15 cellular contexts compared by ENCODE assay signal in genomic region chr1:197269053-197269452, GRCh38. TPM values are rescaled to one million over a fixed set of nuclear protein-coding genes. Genes with fewer than 3 reads are reported as not detected.
A peak's percentile ranks its signal among the peaks of the same experiment; 100 is the strongest.
DNase-seq lines count a peak whose midpoint lies in the region; ATAC-seq and TF ChIP-seq lines count a peak whose summit lies in the region.
"Had no signal": no experiment of that assay in that cellular context is flagged by ENCODE, and none has a peak within 500 bp of the region (broad histone marks: within the 10 kb centered on the region; RNA-seq: fewer than 3 reads in every experiment).

No MANE protein-coding gene starts in this region.

- peak; percentile 10 for DNase-seq in HEK293T (ENCODE audit: extremely low spot score)
- DNase-seq in NCI-H2227 (lab: John Stamatoyannopoulos, UW; ENCODE audit: unreplicated experiment): peak; percentile 64
- DNase-seq in WTC11 (ENCODE audit: low spot score): no peak
- peak; percentile 56 for DNase-seq in middle frontal gyrus (ENCODE audit: extremely low spot score, low spot score)
- DNase-seq in activated CD8-positive, alpha-beta memory T cell treated with anti-CD3 and anti-CD28 coated beads, Interleukin-2, amount 50 U/mL, for 4 hours: no peak
- no peak for DNase-seq in left lung
- DNase-seq in HuH-7 (ENCODE audit: low spot score): no peak
- no peak for DNase-seq in activated CD4-positive, alpha-beta T cell treated with anti-CD3 and anti-CD28 coated beads, Interleukin-2, amount 50 U/mL, for 1 hour
- DNase-seq: GM23248; mammary epithelial cell; NCI-H1048; stimulated activated CD4-positive, alpha-beta T cell treated with anti-CD3 and anti-CD28 coated beads, Interleukin-2, amount 100 ng/mL, for 48 hours; stimulated activated naive CD8-positive, alpha-beta T cell treated with anti-CD3 and anti-CD28 coated beads, Interleukin-15, amount 100 ng/mL, for 72 hours had no signal

- H3K36me3 ChIP-seq in left lung: no peaks in the 10 kb centered on the region
- H3K36me3 ChIP-seq: prostate gland had no signal

- H3K4me3 ChIP-seq in left lung: no peak overlapping the region
- H3K4me3 ChIP-seq: GM23248, prostate gland had no signal

- H3K27ac Mint-ChIP-seq in WTC11: no peak overlapping the region

- no peaks in the 10 kb centered on the region for H3K9me3 Mint-ChIP-seq in WTC11
- H3K9me3 Mint-ChIP-seq: stimulated activated naive CD8-positive, alpha-beta T cell treated with anti-CD3 and anti-CD28 coated beads, Interleukin-15, amount 100 ng/mL, for 72 hours had no signal

- H3K27me3 Mint-ChIP-seq in WTC11 (ENCODE audit: low read depth): no peaks in the 10 kb centered on the region
- H3K27me3 Mint-ChIP-seq: stimulated activated naive CD8-positive, alpha-beta T cell treated with anti-CD3 and anti-CD28 coated beads, Interleukin-15, amount 100 ng/mL, for 72 hours had no signal

- no peak overlapping the region for H3K4me3 Mint-ChIP-seq in WTC11
- H3K4me3 Mint-ChIP-seq: stimulated activated naive CD8-positive, alpha-beta T cell treated with anti-CD3 and anti-CD28 coated beads, Interleukin-15, amount 100 ng/mL, for 72 hours had no signal

- no peaks in the 10 kb centered on the region for H3K4me1 ChIP-seq in left lung
- H3K4me1 ChIP-seq: prostate gland had no signal

- CTCF ChIA-PET in HEK293T (lab: Yijun Ruan, JAX): no interaction called here
- CTCF ChIA-PET in WTC11 (lab: Charles Lee): no interaction called here

- no peak overlapping the region for H3K27ac ChIP-seq in left lung
- H3K27ac ChIP-seq: C4-2B, GM23248, prostate gland had no signal

- intact Hi-C loops in left lung (cut with DNase I): no loop called here

- no peaks in the 10 kb centered on the region for H3K36me3 Mint-ChIP-seq in WTC11

- peaks cover 4% of the 10 kb centered on the region; the same call in 1 of the 2 replicates for H3K4me1 Mint-ChIP-seq in WTC11
- H3K4me1 Mint-ChIP-seq: stimulated activated naive CD8-positive, alpha-beta T cell treated with anti-CD3 and anti-CD28 coated beads, Interleukin-15, amount 100 ng/mL, for 72 hours had no signal

- no peaks in the 10 kb centered on the region for H3K27me3 ChIP-seq in left lung

- POLR2A ChIA-PET in HEK293T (lab: Yijun Ruan, JAX): no interaction called here
- POLR2A ChIA-PET in WTC11 (lab: Charles Lee): no interaction called here

- no peaks in the 10 kb centered on the region for H3K9me3 ChIP-seq in left lung
- H3K9me3 ChIP-seq: prostate gland had no signal

- 0 out of 2 replicates have a peak, but pooled peaks have one; percentile 38 for ATAC-seq in WTC11
- ATAC-seq in left lung: no peak
- ATAC-seq: stimulated activated naive CD8-positive, alpha-beta T cell treated with anti-CD3 and anti-CD28 coated beads, Interleukin-15, amount 100 ng/mL, for 72 hours had no signal

- no peak for TF ChIP-seq CTCF in WTC11 (IDR thresholded peaks at IDR 0.05)
- TF ChIP-seq CTCF in left lung (IDR thresholded peaks at IDR 0.05): no peak

TF ChIP-seq in HEK293T, 16 proteins besides CTCF, POLR2A, EP300 and RAD21:
- TF ChIP-seq HDGF (IDR thresholded peaks at IDR 0.05; ENCODE audit: borderline replicate concordance) (no peak), TARDBP (IDR thresholded peaks at IDR 0.05) (no peak), FOXM1 (IDR thresholded peaks at IDR 0.05; ENCODE audit: borderline replicate concordance) (no peak), NFRKB (IDR thresholded peaks at IDR 0.05) (no peak), ARNT (IDR thresholded peaks at IDR 0.05) (no peak), BHLHE40 (IDR thresholded peaks at IDR 0.05; ENCODE audit: borderline replicate concordance) (no peak), FOXK2 (IDR thresholded peaks at IDR 0.05) (no peak), SUZ12 (IDR thresholded peaks at IDR 0.05) (no peak), LEF1 (IDR thresholded peaks at IDR 0.05; ENCODE audit: borderline replicate concordance) (no peak), FOXA1 (IDR thresholded peaks at IDR 0.05) (no peak), ZNF384 (IDR thresholded peaks at IDR 0.05) (no peak), SP1 (IDR thresholded peaks at IDR 0.05) (no peak)

TF ChIP-seq in WTC11, 78 proteins besides CTCF, POLR2A, EP300 and RAD21:
- TF ChIP-seq CDX4 (CRISPR knock-in tag; IDR thresholded peaks at IDR 0.05; ENCODE audit: borderline replicate concordance) (no peak), NR2C2 (CRISPR knock-in tag; IDR thresholded peaks at IDR 0.05) (no peak), CBFB (CRISPR knock-in tag; IDR thresholded peaks at IDR 0.05; ENCODE audit: low read depth) (no peak), OVOL2 (CRISPR knock-in tag; IDR thresholded peaks at IDR 0.05; ENCODE audit: borderline replicate concordance) (no peak), ZBTB21 (CRISPR knock-in tag; IDR thresholded peaks at IDR 0.05; ENCODE audit: borderline replicate concordance) (no peak), SP1 (CRISPR knock-in tag; conservative IDR thresholded peaks at IDR 0.05) (no peak), GRHL2 (CRISPR knock-in tag; IDR thresholded peaks at IDR 0.05; ENCODE audit: insufficient replicate concordance, severe bottlenecking) (no peak), ESRRA (CRISPR knock-in tag; IDR thresholded peaks at IDR 0.05; ENCODE audit: borderline replicate concordance) (no peak), PRRX2 (CRISPR knock-in tag; IDR thresholded peaks at IDR 0.05) (no peak), ZNF263 (CRISPR knock-in tag; IDR thresholded peaks at IDR 0.05; ENCODE audit: low read depth) (no peak)
- TF ChIP-seq, protein P1, sequence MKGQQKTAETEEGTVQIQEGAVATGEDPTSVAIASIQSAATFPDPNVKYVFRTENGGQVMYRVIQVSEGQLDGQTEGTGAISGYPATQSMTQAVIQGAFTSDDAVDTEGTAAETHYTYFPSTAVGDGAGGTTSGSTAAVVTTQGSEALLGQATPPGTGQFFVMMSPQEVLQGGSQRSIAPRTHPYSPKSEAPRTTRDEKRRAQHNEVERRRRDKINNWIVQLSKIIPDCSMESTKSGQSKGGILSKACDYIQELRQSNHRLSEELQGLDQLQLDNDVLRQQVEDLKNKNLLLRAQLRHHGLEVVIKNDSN (CRISPR knock-in tag; IDR thresholded peaks at IDR 0.05): no peak
- TF ChIP-seq, protein P2, sequence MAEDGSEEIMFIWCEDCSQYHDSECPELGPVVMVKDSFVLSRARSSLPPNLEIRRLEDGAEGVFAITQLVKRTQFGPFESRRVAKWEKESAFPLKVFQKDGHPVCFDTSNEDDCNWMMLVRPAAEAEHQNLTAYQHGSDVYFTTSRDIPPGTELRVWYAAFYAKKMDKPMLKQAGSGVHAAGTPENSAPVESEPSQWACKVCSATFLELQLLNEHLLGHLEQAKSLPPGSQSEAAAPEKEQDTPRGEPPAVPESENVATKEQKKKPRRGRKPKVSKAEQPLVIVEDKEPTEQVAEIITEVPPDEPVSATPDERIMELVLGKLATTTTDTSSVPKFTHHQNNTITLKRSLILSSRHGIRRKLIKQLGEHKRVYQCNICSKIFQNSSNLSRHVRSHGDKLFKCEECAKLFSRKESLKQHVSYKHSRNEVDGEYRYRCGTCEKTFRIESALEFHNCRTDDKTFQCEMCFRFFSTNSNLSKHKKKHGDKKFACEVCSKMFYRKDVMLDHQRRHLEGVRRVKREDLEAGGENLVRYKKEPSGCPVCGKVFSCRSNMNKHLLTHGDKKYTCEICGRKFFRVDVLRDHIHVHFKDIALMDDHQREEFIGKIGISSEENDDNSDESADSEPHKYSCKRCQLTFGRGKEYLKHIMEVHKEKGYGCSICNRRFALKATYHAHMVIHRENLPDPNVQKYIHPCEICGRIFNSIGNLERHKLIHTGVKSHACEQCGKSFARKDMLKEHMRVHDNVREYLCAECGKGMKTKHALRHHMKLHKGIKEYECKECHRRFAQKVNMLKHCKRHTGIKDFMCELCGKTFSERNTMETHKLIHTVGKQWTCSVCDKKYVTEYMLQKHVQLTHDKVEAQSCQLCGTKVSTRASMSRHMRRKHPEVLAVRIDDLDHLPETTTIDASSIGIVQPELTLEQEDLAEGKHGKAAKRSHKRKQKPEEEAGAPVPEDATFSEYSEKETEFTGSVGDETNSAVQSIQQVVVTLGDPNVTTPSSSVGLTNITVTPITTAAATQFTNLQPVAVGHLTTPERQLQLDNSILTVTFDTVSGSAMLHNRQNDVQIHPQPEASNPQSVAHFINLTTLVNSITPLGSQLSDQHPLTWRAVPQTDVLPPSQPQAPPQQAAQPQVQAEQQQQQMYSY (CRISPR knock-in tag; IDR thresholded peaks at IDR 0.05): no peak
- TF ChIP-seq, protein P3, sequence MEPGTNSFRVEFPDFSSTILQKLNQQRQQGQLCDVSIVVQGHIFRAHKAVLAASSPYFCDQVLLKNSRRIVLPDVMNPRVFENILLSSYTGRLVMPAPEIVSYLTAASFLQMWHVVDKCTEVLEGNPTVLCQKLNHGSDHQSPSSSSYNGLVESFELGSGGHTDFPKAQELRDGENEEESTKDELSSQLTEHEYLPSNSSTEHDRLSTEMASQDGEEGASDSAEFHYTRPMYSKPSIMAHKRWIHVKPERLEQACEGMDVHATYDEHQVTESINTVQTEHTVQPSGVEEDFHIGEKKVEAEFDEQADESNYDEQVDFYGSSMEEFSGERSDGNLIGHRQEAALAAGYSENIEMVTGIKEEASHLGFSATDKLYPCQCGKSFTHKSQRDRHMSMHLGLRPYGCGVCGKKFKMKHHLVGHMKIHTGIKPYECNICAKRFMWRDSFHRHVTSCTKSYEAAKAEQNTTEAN (CRISPR knock-in tag; IDR thresholded peaks at IDR 0.05): no peak
- TF ChIP-seq, protein P4, sequence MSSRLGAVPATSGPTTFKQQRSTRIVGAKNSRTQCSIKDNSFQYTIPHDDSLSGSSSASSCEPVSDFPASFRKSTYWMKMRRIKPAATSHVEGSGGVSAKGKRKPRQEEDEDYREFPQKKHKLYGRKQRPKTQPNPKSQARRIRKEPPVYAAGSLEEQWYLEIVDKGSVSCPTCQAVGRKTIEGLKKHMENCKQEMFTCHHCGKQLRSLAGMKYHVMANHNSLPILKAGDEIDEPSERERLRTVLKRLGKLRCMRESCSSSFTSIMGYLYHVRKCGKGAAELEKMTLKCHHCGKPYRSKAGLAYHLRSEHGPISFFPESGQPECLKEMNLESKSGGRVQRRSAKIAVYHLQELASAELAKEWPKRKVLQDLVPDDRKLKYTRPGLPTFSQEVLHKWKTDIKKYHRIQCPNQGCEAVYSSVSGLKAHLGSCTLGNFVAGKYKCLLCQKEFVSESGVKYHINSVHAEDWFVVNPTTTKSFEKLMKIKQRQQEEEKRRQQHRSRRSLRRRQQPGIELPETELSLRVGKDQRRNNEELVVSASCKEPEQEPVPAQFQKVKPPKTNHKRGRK (CRISPR knock-in tag; IDR thresholded peaks at IDR 0.05; ENCODE audit: borderline replicate concordance): no peak
TF ChIP-seq in WTC11: peak in this region for 0.

RNA-seq across cellular contexts. Expression of gene CRB1, which starts 1.0 kb away (rescaled TPM):
- total RNA-seq in WTC11 (2021) (0.07 to 0.11 TPM in 2 of 3 replicates, not detected in the other), left lung (under 1 TPM; 0.09 to 0.16 TPM)

Comparison
In these comparisons a context has a peak if more than half of its experiments do, and no peak if none do; other contexts are left out.
1. DNase-seq: peak in HEK293T (single experiment), NCI-H2227 (single experiment) and middle frontal gyrus (single experiment); none in WTC11 (single experiment), activated CD8-positive, alpha-beta memory T cell treated with anti-CD3 and anti-CD28 coated beads, Interleukin-2, amount 50 U/mL, for 4 hours (single experiment), left lung (0 of 2), HuH-7 (single experiment) and activated CD4-positive, alpha-beta T cell treated with anti-CD3 and anti-CD28 coated beads, Interleukin-2, amount 50 U/mL, for 1 hour (single experiment).